In genomic region chr12:109714141-109714912, GRCh38 we compare ENCODE assay signal across 8 cellular contexts.
DNase-seq lines count a peak whose midpoint lies in the region; ATAC-seq lines count a peak whose summit lies in the region.

No MANE protein-coding gene starts in this region.

- H3K4me1 Mint-ChIP-seq in activated naive CD8-positive, alpha-beta T cell treated with anti-CD3 and anti-CD28 coated beads, Interleukin-2, amount 50 U/mL, for 24 hours, result peaks cover 4% of the 10 kb centered on the region

- H3K36me3 ChIP-seq in HUES48 (ENCODE audit: control insufficient read depth, insufficient read depth, low read length) (no peaks in the 10 kb centered on the region), SK-N-MC (ENCODE audit: insufficient read depth, low read length) (no peaks in the 10 kb centered on the region)

- H3K27me3 Mint-ChIP-seq in activated naive CD8-positive, alpha-beta T cell treated with anti-CD3 and anti-CD28 coated beads, Interleukin-2, amount 50 U/mL, for 24 hours, result peaks cover 56% of the 10 kb centered on the region

- H3K36me3 Mint-ChIP-seq in activated naive CD8-positive, alpha-beta T cell treated with anti-CD3 and anti-CD28 coated beads, Interleukin-2, amount 50 U/mL, for 24 hours (ENCODE audit: low read depth), result no peaks in the 10 kb centered on the region

- H3K27ac Mint-ChIP-seq in activated naive CD8-positive, alpha-beta T cell treated with anti-CD3 and anti-CD28 coated beads, Interleukin-2, amount 50 U/mL, for 24 hours, result no peak overlapping the region

- peak overlapping the region; percentile 64 for H3K27ac ChIP-seq in HUES48 (ENCODE audit: low read depth, low read length)
- H3K27ac ChIP-seq in SK-N-MC, result no peak overlapping the region

- H3K4me3 ChIP-seq in HUES48 (ENCODE audit: low read depth, low read length) (peak overlapping the region; percentile 62), SK-N-MC (peak overlapping the region; percentile 79), skeletal muscle cell (ENCODE audit: low read depth, low read length) (peak overlapping the region; percentile 53)

- peaks cover 27% of the 10 kb centered on the region for H3K4me1 ChIP-seq in HUES48 (ENCODE audit: control insufficient read depth, insufficient read depth, low read length)

- peak overlapping the region; percentile 53 for H3K4me3 Mint-ChIP-seq in activated naive CD8-positive, alpha-beta T cell treated with anti-CD3 and anti-CD28 coated beads, Interleukin-2, amount 50 U/mL, for 24 hours

- H3K9ac ChIP-seq in HUES48 (ENCODE audit: low read depth, low read length), result no peak overlapping the region; the same call in 1 of the 2 replicates
- no peak overlapping the region for H3K9ac ChIP-seq in SK-N-MC (ENCODE audit: insufficient read length)

- no peaks in the 10 kb centered on the region for H3K9me3 Mint-ChIP-seq in activated naive CD8-positive, alpha-beta T cell treated with anti-CD3 and anti-CD28 coated beads, Interleukin-2, amount 50 U/mL, for 24 hours

- DNase-seq in C1 segment of cervical spinal cord (lab: John Stamatoyannopoulos, UW) (peak in 9 of 14 donors; percentile 18 to 67 (median 41)), SK-N-MC (ENCODE audit: low read depth, low spot score) (no peak), hypothalamus (lab: John Stamatoyannopoulos, UW) (peak in 36 of 51 donors; percentile 16 to 72 (median 48)), skeletal muscle cell (ENCODE audit: low read depth) (no peak), amniotic stem cell (lab: John Stamatoyannopoulos, UW) (no peak)
- DNase-seq in activated naive CD8-positive, alpha-beta T cell treated with anti-CD3 and anti-CD28 coated beads, Interleukin-2, amount 50 U/mL, for 24 hours, result peak; percentile 60

- peaks cover 70% of the 10 kb centered on the region for H3K27me3 ChIP-seq in HUES48 (ENCODE audit: control insufficient read depth, insufficient read depth, low read length)

- ATAC-seq in GM19395 (IDR thresholded peaks at IDR 0.05; ENCODE audit: unreplicated experiment), result peak; percentile 26
- ATAC-seq in activated naive CD8-positive, alpha-beta T cell treated with anti-CD3 and anti-CD28 coated beads, Interleukin-2, amount 50 U/mL, for 24 hours, result peak; percentile 17

- no peaks in the 10 kb centered on the region for H3K9me3 ChIP-seq in HUES48 (ENCODE audit: control insufficient read depth, insufficient read depth, low read length)
- no peaks in the 10 kb centered on the region for H3K9me3 ChIP-seq in SK-N-MC (ENCODE audit: low read depth, low read length)

Comparison
In these comparisons a context has a peak if more than half of its experiments do, and no peak if none do; other contexts are left out.
1. DNase-seq: peak in C1 segment of cervical spinal cord (9 of 14), activated naive CD8-positive, alpha-beta T cell treated with anti-CD3 and anti-CD28 coated beads, Interleukin-2, amount 50 U/mL, for 24 hours (single experiment) and hypothalamus (36 of 51); none in SK-N-MC (single experiment), skeletal muscle cell (single experiment) and amniotic stem cell (single experiment).
2. Peak in every context shown above with its lines, with median percentiles within 50 percentile points of each other: H3K4me3 ChIP-seq.